ENCODE assay signal across 8 cellular contexts in genomic region chr9:21194867-21195776, GRCh38. TPM values are rescaled to one million over a fixed set of nuclear protein-coding genes. Genes with fewer than 3 reads are reported as not detected.
DNase-seq lines count a peak whose midpoint lies in the region; ATAC-seq, FAIRE-seq and TF ChIP-seq lines count a peak whose summit lies in the region.
"Not testable (repeated sequence)": the region's sequence is repeated elsewhere in the genome, so short reads cannot be mapped to it uniquely, and the experiment has no call there.

No MANE protein-coding gene starts in this region.

- ATAC-seq in GM19372 (IDR thresholded peaks at IDR 0.05; ENCODE audit: low read depth, unreplicated experiment) = peak; percentile 96
- peak; percentile 92 for ATAC-seq in HG02973 (IDR thresholded peaks at IDR 0.05; ENCODE audit: unreplicated experiment)

- not testable (repeated sequence) for FAIRE-seq in D721Med (lab: Jason Lieb, UNC)

- peak; percentile 55 for TF ChIP-seq CTCF in D721Med (IDR thresholded peaks at IDR 0.05; ENCODE audit: insufficient read depth, missing control alignments)
- peak; percentile 44 for TF ChIP-seq CTCF in WI38 (IDR thresholded peaks at IDR 0.05; ENCODE audit: low read depth, low read length)
- peak; percentile 54 for TF ChIP-seq CTCF in cardiac fibroblast (IDR thresholded peaks at IDR 0.05; ENCODE audit: low read depth, low read length)
- TF ChIP-seq CTCF in kidney epithelial cell (IDR thresholded peaks at IDR 0.05; ENCODE audit: insufficient read depth, low read length, poor library complexity, severe bottlenecking) = peak; percentile 55

- not testable (repeated sequence) for H3K4me3 ChIP-seq in WI38 (ENCODE audit: low read depth, low read length); cardiac fibroblast (replicated peaks in 1 of 2; ENCODE audit: low read depth in 2 of 2, low read length in 2 of 2); kidney epithelial cell (ENCODE audit: low read depth, low read length)

- not testable (repeated sequence) for H3K27me3 ChIP-seq in kidney epithelial cell (ENCODE audit: control insufficient read depth, insufficient read depth, low read length)

- DNase-seq in D721Med (ENCODE audit: insufficient read length, low spot score); kidney epithelial cell (ENCODE audit: low read depth): not testable (repeated sequence)
- DNase-seq in MV-4-11 (lab: John Stamatoyannopoulos, UW) (peak; percentile 70), cardiac fibroblast (ENCODE audit: low read depth in 2 of 2) (peak; percentile 11 to 33)
- peak; percentile 22 to 34 for DNase-seq in stimulated activated CD4-positive, alpha-beta T cell treated with anti-CD3 and anti-CD28 coated beads, Interleukin-2, amount 100 ng/mL, for 24 hours

- not testable (repeated sequence) for H3K36me3 ChIP-seq in kidney epithelial cell (ENCODE audit: control insufficient read depth, insufficient read depth, low read length)

RNA-seq across cellular contexts. Expression of gene IFNA7, which starts 6.9 kb away (rescaled TPM):
- not detected in 2 replicates for total RNA-seq in kidney epithelial cell

RNA-seq across cellular contexts. Expression of gene IFNA4, which starts 7.7 kb away (rescaled TPM):
- total RNA-seq in kidney epithelial cell = not detected in 2 replicates

RNA-seq across cellular contexts. Expression of gene IFNA10, which starts 11.8 kb away (rescaled TPM):
- not detected in 2 replicates for total RNA-seq in kidney epithelial cell

RNA-seq across cellular contexts. Expression of gene IFNA16, which starts 22.0 kb away (rescaled TPM):
- not detected in 2 replicates for total RNA-seq in kidney epithelial cell

RNA-seq across cellular contexts. Expression of gene IFNA21, which starts 28.7 kb away (rescaled TPM):
- total RNA-seq in kidney epithelial cell = not detected in 2 replicates
